Comparison of ENCODE assay signal across 22 cellular contexts in genomic region chr2:200791905-200792304, GRCh38.
"Had no signal": no experiment of that assay in that cellular context is flagged by ENCODE, and none has a peak within 500 bp of the region (broad histone marks: within the 10 kb centered on the region; RNA-seq: fewer than 3 reads in every experiment).

No MANE protein-coding gene starts in this region.

- H3K27ac ChIP-seq: esophagus squamous epithelium, left lung, neutrophil, parathyroid adenoma, sigmoid colon, stomach, thoracic aorta, tibial nerve, upper lobe of left lung had no signal

- H3K9me3 ChIP-seq: esophagus squamous epithelium, left lung, neutrophil, sigmoid colon, stomach, thoracic aorta, tibial nerve, upper lobe of left lung had no signal

- DNase-seq: cortex of kidney; effector memory CD8-positive, alpha-beta T cell; erythroblast; esophagus squamous epithelium; kidney; left lung; natural killer cell; sigmoid colon; stimulated activated CD4-positive, alpha-beta T cell treated with anti-CD3 and anti-CD28 coated beads, Interleukin-2, amount 100 ng/mL, for 24 hours; stimulated activated CD4-positive, alpha-beta T cell treated with anti-CD3 and anti-CD28 coated beads, Interleukin-4, amount 100 ng/mL, for 24 hours; stimulated activated naive CD4-positive, alpha-beta T cell treated with Interleukin-2 at 50 U/mL for 16 hours; stomach; upper lobe of left lung had no signal

- FAIRE-seq: endometrium, frontal cortex, kidney, urothelium cell line had no signal

- H3K27me3 ChIP-seq: esophagus squamous epithelium, left lung, neutrophil, sigmoid colon, stomach, tibial nerve, upper lobe of left lung had no signal

- H3K36me3 ChIP-seq: esophagus squamous epithelium, left lung, neutrophil, sigmoid colon, stomach, thoracic aorta, tibial nerve, upper lobe of left lung had no signal

- ATAC-seq: effector memory CD8-positive, alpha-beta T cell; left lung; natural killer cell; stimulated activated effector memory CD8-positive, alpha-beta T cell treated with anti-CD3 and anti-CD28 coated beads, Interleukin-12 subunit alpha, Interleukin-12 subunit beta, amount 100 ng/mL, for 72 hours had no signal

- H3K4me3 ChIP-seq: esophagus squamous epithelium, left lung, lung, sigmoid colon, stomach, thoracic aorta, tibial nerve, upper lobe of left lung had no signal
